Comparison of ENCODE assay signal across 1 cellular context in the genomic region with DNA sequence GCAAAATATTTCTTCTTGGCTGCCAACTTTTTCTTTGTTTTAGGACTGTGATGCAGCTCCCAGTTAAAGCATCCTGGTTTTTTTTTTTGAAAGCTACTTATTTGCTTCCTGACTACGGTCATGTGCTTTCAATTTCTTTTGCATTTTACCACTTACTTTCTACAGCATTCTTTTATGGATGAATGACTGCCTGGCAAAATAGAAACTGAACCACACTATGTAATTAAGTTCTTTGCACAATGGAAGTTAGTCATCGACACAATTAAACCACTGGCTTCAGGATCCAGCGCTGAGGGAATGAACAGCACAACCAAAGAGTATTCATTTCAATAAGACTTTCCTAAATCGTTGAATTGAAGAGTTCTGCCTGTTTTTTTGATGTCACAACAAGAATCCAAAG.
TF ChIP-seq lines count a peak whose summit lies in the region.

No MANE protein-coding gene starts in this region.

TF ChIP-seq in GM23338, 12 proteins besides CTCF, POLR2A, EP300 and RAD21 (continued from another document):
- TF ChIP-seq, protein P1, sequence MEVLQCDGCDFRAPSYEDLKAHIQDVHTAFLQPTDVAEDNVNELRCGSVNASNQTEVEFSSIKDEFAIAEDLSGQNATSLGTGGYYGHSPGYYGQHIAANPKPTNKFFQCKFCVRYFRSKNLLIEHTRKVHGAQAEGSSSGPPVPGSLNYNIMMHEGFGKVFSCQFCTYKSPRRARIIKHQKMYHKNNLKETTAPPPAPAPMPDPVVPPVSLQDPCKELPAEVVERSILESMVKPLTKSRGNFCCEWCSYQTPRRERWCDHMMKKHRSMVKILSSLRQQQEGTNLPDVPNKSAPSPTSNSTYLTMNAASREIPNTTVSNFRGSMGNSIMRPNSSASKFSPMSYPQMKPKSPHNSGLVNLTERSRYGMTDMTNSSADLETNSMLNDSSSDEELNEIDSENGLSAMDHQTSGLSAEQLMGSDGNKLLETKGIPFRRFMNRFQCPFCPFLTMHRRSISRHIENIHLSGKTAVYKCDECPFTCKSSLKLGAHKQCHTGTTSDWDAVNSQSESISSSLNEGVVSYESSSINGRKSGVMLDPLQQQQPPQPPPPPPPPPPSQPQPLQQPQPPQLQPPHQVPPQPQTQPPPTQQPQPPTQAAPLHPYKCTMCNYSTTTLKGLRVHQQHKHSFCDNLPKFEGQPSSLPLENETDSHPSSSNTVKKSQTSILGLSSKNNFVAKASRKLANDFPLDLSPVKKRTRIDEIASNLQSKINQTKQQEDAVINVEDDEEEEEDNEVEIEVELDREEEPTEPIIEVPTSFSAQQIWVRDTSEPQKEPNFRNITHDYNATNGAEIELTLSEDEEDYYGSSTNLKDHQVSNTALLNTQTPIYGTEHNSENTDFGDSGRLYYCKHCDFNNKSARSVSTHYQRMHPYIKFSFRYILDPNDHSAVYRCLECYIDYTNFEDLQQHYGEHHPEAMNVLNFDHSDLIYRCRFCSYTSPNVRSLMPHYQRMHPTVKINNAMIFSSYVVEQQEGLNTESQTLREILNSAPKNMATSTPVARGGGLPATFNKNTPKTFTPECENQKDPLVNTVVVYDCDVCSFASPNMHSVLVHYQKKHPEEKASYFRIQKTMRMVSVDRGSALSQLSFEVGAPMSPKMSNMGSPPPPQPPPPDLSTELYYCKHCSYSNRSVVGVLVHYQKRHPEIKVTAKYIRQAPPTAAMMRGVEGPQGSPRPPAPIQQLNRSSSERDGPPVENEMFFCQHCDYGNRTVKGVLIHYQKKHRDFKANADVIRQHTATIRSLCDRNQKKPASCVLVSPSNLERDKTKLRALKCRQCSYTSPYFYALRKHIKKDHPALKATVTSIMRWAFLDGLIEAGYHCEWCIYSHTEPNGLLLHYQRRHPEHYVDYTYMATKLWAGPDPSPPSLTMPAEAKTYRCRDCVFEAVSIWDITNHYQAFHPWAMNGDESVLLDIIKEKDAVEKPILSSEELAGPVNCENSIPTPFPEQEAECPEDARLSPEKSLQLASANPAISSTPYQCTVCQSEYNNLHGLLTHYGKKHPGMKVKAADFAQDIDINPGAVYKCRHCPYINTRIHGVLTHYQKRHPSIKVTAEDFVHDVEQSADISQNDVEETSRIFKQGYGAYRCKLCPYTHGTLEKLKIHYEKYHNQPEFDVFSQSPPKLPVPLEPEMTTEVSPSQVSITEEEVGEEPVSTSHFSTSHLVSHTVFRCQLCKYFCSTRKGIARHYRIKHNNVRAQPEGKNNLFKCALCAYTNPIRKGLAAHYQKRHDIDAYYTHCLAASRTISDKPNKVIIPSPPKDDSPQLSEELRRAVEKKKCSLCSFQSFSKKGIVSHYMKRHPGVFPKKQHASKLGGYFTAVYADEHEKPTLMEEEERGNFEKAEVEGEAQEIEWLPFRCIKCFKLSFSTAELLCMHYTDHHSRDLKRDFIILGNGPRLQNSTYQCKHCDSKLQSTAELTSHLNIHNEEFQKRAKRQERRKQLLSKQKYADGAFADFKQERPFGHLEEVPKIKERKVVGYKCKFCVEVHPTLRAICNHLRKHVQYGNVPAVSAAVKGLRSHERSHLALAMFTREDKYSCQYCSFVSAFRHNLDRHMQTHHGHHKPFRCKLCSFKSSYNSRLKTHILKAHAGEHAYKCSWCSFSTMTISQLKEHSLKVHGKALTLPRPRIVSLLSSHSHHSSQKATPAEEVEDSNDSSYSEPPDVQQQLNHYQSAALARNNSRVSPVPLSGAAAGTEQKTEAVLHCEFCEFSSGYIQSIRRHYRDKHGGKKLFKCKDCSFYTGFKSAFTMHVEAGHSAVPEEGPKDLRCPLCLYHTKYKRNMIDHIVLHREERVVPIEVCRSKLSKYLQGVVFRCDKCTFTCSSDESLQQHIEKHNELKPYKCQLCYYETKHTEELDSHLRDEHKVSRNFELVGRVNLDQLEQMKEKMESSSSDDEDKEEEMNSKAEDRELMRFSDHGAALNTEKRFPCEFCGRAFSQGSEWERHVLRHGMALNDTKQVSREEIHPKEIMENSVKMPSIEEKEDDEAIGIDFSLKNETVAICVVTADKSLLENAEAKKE (CRISPR knock-in tag; IDR thresholded peaks at IDR 0.05) = no peak
- TF ChIP-seq STAT1 (IDR thresholded peaks at IDR 0.05; ENCODE audit: unreplicated experiment) = no peak
- no peak for TF ChIP-seq ZNF114 (CRISPR knock-in tag; IDR thresholded peaks at IDR 0.05)
- TF ChIP-seq EZH2phosphoT487 (IDR thresholded peaks at IDR 0.05; ENCODE audit: unreplicated experiment) = no peak
- TF ChIP-seq CREB1 (CRISPR knock-in tag; IDR thresholded peaks at IDR 0.05; ENCODE audit: low read depth) = no peak
- no peak for TF ChIP-seq POLR2AphosphoS5 (IDR thresholded peaks at IDR 0.05; ENCODE audit: low read depth)
- no peak for TF ChIP-seq EZH2 (IDR thresholded peaks at IDR 0.05; ENCODE audit: low read depth, unreplicated experiment)
- no peak for TF ChIP-seq JUNB (IDR thresholded peaks at IDR 0.05; ENCODE audit: unreplicated experiment)
